29 cellular contexts compared by ENCODE assay signal in the genomic region with DNA sequence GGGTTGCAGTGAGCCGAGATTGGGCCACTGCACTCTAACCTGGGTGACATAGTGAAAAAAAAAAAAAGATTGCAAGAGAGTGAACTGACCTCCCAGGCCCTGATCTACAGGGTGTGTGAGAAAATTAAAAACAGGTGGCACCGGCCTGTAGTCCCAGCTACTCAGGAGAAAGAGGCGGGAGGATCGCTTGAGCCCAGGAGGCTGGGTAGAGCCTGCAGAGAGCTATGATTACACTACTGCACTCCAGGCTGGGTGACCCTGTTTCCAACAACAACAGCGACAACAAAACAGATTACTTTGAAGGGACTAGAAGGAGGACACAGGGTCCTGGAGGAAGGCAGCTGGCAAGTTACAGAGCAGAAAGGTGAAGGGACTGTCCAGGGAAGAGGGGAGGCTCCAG. TPM values are rescaled to one million over a fixed set of nuclear protein-coding genes. Genes with fewer than 3 reads are reported as not detected.
DNase-seq lines count a peak whose midpoint lies in the region; ATAC-seq and TF ChIP-seq lines count a peak whose summit lies in the region.
"Had no signal": no experiment of that assay in that cellular context is flagged by ENCODE, and none has a peak within 500 bp of the region (broad histone marks: within the 10 kb centered on the region; RNA-seq: fewer than 3 reads in every experiment).

No MANE protein-coding gene starts in this region.

- H3K27ac ChIP-seq in vagina = peak overlapping the region; percentile 87
- H3K27ac ChIP-seq: BLaER1 treated with 17β-estradiol and CSF1 and Interleukin-3, amounts not matched to agents 10 nM and 100 nM had no signal

- H3K4me1 Mint-ChIP-seq in activated CD4-positive, alpha-beta memory T cell treated with anti-CD3 and anti-CD28 coated beads, Interleukin-2, amount 10 ng/mL, durations not matched to agents 7 days and 5 days = peaks cover 5% of the 10 kb centered on the region
- H3K4me1 Mint-ChIP-seq in activated CD4-positive, alpha-beta memory T cell treated with anti-CD3 and anti-CD28 coated beads for 36 hours (ENCODE audit: low read depth) = no peaks in the 10 kb centered on the region
- H3K4me1 Mint-ChIP-seq in WTC11 (peaks cover 22% of the 10 kb centered on the region), memory B cell (peaks cover 11% of the 10 kb centered on the region)

- TF ChIP-seq POLR2A in vagina (IDR thresholded peaks at IDR 0.05) = no peak

- intact Hi-C loops in activated CD4-positive, alpha-beta memory T cell treated with anti-CD3 and anti-CD28 coated beads for 36 hours (cut with micrococcal nuclease) = no loop called here
- intact Hi-C loops in vagina (cut with DNase I) = loop anchor here (1.0 kb wide), 1 partner anchor 9 kb away; no protein-coding TSS in a partner anchor

- peak overlapping the region; percentile 21 for H3K4me3 Mint-ChIP-seq in activated CD4-positive, alpha-beta memory T cell treated with anti-CD3 and anti-CD28 coated beads, Interleukin-2, amount 10 ng/mL, durations not matched to agents 7 days and 5 days
- no peak overlapping the region for H3K4me3 Mint-ChIP-seq in activated CD4-positive, alpha-beta memory T cell treated with anti-CD3 and anti-CD28 coated beads for 36 hours
- H3K4me3 Mint-ChIP-seq in WTC11 (peak overlapping the region; percentile 29), memory B cell (peak overlapping the region; percentile 18)
- H3K4me3 Mint-ChIP-seq: activated B cell treated with CpG ODN at 0.5 μM for 24 hours; activated CD8-positive, alpha-beta T cell treated with anti-CD3 and anti-CD28 coated beads for 36 hours had no signal

- no peak overlapping the region for H3K27ac Mint-ChIP-seq in activated CD4-positive, alpha-beta memory T cell treated with anti-CD3 and anti-CD28 coated beads, Interleukin-2, amount 10 ng/mL, durations not matched to agents 7 days and 5 days
- H3K27ac Mint-ChIP-seq in activated CD4-positive, alpha-beta memory T cell treated with anti-CD3 and anti-CD28 coated beads for 36 hours = no peak overlapping the region
- peak overlapping the region; percentile 93 for H3K27ac Mint-ChIP-seq in WTC11
- H3K27ac Mint-ChIP-seq in memory B cell = no peak overlapping the region
- H3K27ac Mint-ChIP-seq: activated B cell treated with CpG ODN at 0.5 μM for 24 hours; activated CD8-positive, alpha-beta T cell treated with anti-CD3 and anti-CD28 coated beads for 36 hours had no signal

- H3K4me1 ChIP-seq in vagina = peaks cover 14% of the 10 kb centered on the region
- H3K4me1 ChIP-seq: A549 had no signal

- ATAC-seq in WTC11 (no peak), memory B cell (ENCODE audit: low read depth) (no peak), HG02938 (IDR thresholded peaks at IDR 0.05; ENCODE audit: unreplicated experiment) (no peak)
- ATAC-seq: A549; activated CD8-positive, alpha-beta T cell treated with anti-CD3 and anti-CD28 coated beads for 36 hours; Panc1; right cardiac atrium had no signal

- H3K4me3 ChIP-seq in vagina = no peak overlapping the region
- H3K4me3 ChIP-seq: A549; BLaER1 treated with 17β-estradiol and CSF1 and Interleukin-3, amounts not matched to agents 10 nM and 100 nM; cardiac muscle cell; ovary had no signal

- TF ChIP-seq CTCF in WTC11 (IDR thresholded peaks at IDR 0.05) (no peak), vagina (IDR thresholded peaks at IDR 0.05) (no peak)

- CTCF ChIA-PET in activated CD4-positive, alpha-beta memory T cell treated with anti-CD3 and anti-CD28 coated beads, Interleukin-2, amount 10 ng/mL, durations not matched to agents 7 days and 5 days (lab: Charles Lee) = interaction anchor here (0.7 to 1.3 kb wide), 2 partner anchors 165 to 1072 kb away, joined by 3 to 4 read pairs; no protein-coding TSS in a partner anchor
- CTCF ChIA-PET in activated CD4-positive, alpha-beta memory T cell treated with anti-CD3 and anti-CD28 coated beads for 36 hours (lab: Charles Lee) = interaction anchor here (0.7 to 2.2 kb wide), 2 partner anchors 12 to 207 kb away, joined by 3 to 12 read pairs; no protein-coding TSS in a partner anchor
- CTCF ChIA-PET in WTC11 (lab: Charles Lee) = interaction anchor here (0.6 to 3.1 kb wide), 3 partner anchors 12 to 106 kb away, joined by 3 to 19 read pairs (median 4); no protein-coding TSS in a partner anchor

- DNase-seq in activated CD4-positive, alpha-beta memory T cell treated with anti-CD3 and anti-CD28 coated beads, Interleukin-2, amount 10 ng/mL, durations not matched to agents 7 days and 5 days = no peak
- DNase-seq in activated CD4-positive, alpha-beta memory T cell treated with anti-CD3 and anti-CD28 coated beads for 36 hours = no peak
- DNase-seq in WTC11 (ENCODE audit: low spot score) (no peak), memory B cell (ENCODE audit: low spot score in 2 of 2) (no peak), vagina (ENCODE audit: extremely low spot score in 2 of 2) (no peak), germinal center (ENCODE audit: low spot score) (no peak)
- no peak for DNase-seq in stimulated activated CD4-positive, alpha-beta T cell treated with anti-CD3 and anti-CD28 coated beads, Interleukin-4, amount 100 ng/mL, for 24 hours
- DNase-seq: activated B cell treated with CpG ODN at 0.5 μM for 24 hours; activated CD8-positive, alpha-beta T cell treated with anti-CD3 and anti-CD28 coated beads for 36 hours; activated T-cell treated with anti-CD3 and anti-CD28 coated beads for 4 hours; cortex of kidney; HCEC 1CT; heart right ventricle; NCI-H1436 treated with DMSO at 0.1 percent for 48 hours; NCI-H510A treated with DMSO at 0.1 percent for 48 hours; NK-92 treated with Interleukin-12 subunit alpha and Interleukin-12 subunit beta, amount 100 ng/mL, for 24 hours; ovary; right cardiac atrium; SJCRH30; stimulated activated CD4-positive, alpha-beta T cell treated with anti-CD3 and anti-CD28 coated beads, Interleukin-12 subunit alpha, Interleukin-12 subunit beta, amount 100 ng/mL, for 4 hours; T1000 had no signal

- no peaks in the 10 kb centered on the region for H3K9me3 Mint-ChIP-seq in activated CD4-positive, alpha-beta memory T cell treated with anti-CD3 and anti-CD28 coated beads, Interleukin-2, amount 10 ng/mL, durations not matched to agents 7 days and 5 days
- H3K9me3 Mint-ChIP-seq in activated CD4-positive, alpha-beta memory T cell treated with anti-CD3 and anti-CD28 coated beads for 36 hours = peaks cover 5% of the 10 kb centered on the region
- H3K9me3 Mint-ChIP-seq in WTC11 (peaks cover 19% of the 10 kb centered on the region), memory B cell (peaks cover 7% of the 10 kb centered on the region)

- no peaks in the 10 kb centered on the region for H3K36me3 Mint-ChIP-seq in activated CD4-positive, alpha-beta memory T cell treated with anti-CD3 and anti-CD28 coated beads, Interleukin-2, amount 10 ng/mL, durations not matched to agents 7 days and 5 days (ENCODE audit: low read depth)
- H3K36me3 Mint-ChIP-seq in activated CD4-positive, alpha-beta memory T cell treated with anti-CD3 and anti-CD28 coated beads for 36 hours = no peaks in the 10 kb centered on the region
- H3K36me3 Mint-ChIP-seq in WTC11 = peaks cover 18% of the 10 kb centered on the region
- H3K36me3 Mint-ChIP-seq in memory B cell = peaks cover 8% of the 10 kb centered on the region

- H3K27me3 Mint-ChIP-seq in activated CD4-positive, alpha-beta memory T cell treated with anti-CD3 and anti-CD28 coated beads, Interleukin-2, amount 10 ng/mL, durations not matched to agents 7 days and 5 days = peaks cover 17% of the 10 kb centered on the region
- H3K27me3 Mint-ChIP-seq in activated CD4-positive, alpha-beta memory T cell treated with anti-CD3 and anti-CD28 coated beads for 36 hours = peaks cover 23% of the 10 kb centered on the region
- peaks cover 13% of the 10 kb centered on the region; the same call in 1 of the 2 replicates for H3K27me3 Mint-ChIP-seq in WTC11 (ENCODE audit: low read depth)
- peaks cover 24% of the 10 kb centered on the region for H3K27me3 Mint-ChIP-seq in memory B cell

- POLR2A ChIA-PET in activated CD4-positive, alpha-beta memory T cell treated with anti-CD3 and anti-CD28 coated beads, Interleukin-2, amount 10 ng/mL, durations not matched to agents 7 days and 5 days (lab: Charles Lee) = no interaction called here
- POLR2A ChIA-PET in activated CD4-positive, alpha-beta memory T cell treated with anti-CD3 and anti-CD28 coated beads for 36 hours (lab: Charles Lee) = no interaction called here
- POLR2A ChIA-PET in WTC11 (lab: Charles Lee) = interaction anchor here (0.6 to 3.3 kb wide), 5 partner anchors 11 to 27 kb away, joined by 4 to 19 read pairs (median 5); no protein-coding TSS in a partner anchor

- H3K36me3 ChIP-seq in vagina = no peaks in the 10 kb centered on the region
- H3K36me3 ChIP-seq: BLaER1 treated with 17β-estradiol and CSF1 and Interleukin-3, amounts not matched to agents 10 nM and 100 nM; cardiac muscle cell; heart right ventricle; ovary; SJCRH30 had no signal

- no peaks in the 10 kb centered on the region for H3K9me3 ChIP-seq in vagina
- H3K9me3 ChIP-seq: heart right ventricle, ovary, SJCRH30 had no signal

- H3K27me3 ChIP-seq in vagina = no peaks in the 10 kb centered on the region
- H3K27me3 ChIP-seq: cardiac muscle cell, heart right ventricle, ovary, SJCRH30 had no signal

RNA-seq across cellular contexts. Expression of a gene that starts 42.2 kb away (rescaled TPM):
- total RNA-seq in activated CD4-positive, alpha-beta memory T cell treated with anti-CD3 and anti-CD28 coated beads, Interleukin-2, amount 10 ng/mL, durations not matched to agents 7 days and 5 days = not detected
- total RNA-seq in activated CD4-positive, alpha-beta memory T cell treated with anti-CD3 and anti-CD28 coated beads for 36 hours = not detected
- total RNA-seq in WTC11 (2021) (2.3 to 4.9 TPM (median 2.9 TPM) in 3 replicates), vagina (2.9 TPM)
- total RNA-seq: activated B cell treated with CpG ODN at 0.5 μM for 24 hours; activated CD8-positive, alpha-beta T cell treated with anti-CD3 and anti-CD28 coated beads for 36 hours; cardiac muscle cell; fibroblast of villous mesenchyme; liver; MCF 10A; right cardiac atrium had no signal
